In genomic region chr20:62710886-62711702, GRCh38 we compare ENCODE assay signal across 11 cellular contexts. TPM values are rescaled to one million over a fixed set of nuclear protein-coding genes. Genes with fewer than 3 reads are reported as not detected.
DNase-seq lines count a peak whose midpoint lies in the region; ATAC-seq, FAIRE-seq and TF ChIP-seq lines count a peak whose summit lies in the region.
"Had no signal": no experiment of that assay in that cellular context is flagged by ENCODE, and none has a peak within 500 bp of the region (broad histone marks: within the 10 kb centered on the region; RNA-seq: fewer than 3 reads in every experiment).

No MANE protein-coding gene starts in this region.

- H3K4me2 ChIP-seq in keratinocyte (ENCODE audit: control insufficient read depth, extremely low read depth, insufficient read depth, low read depth, low read length): peak overlapping the region; percentile 56

- no peak overlapping the region for H3K27ac ChIP-seq in CD4-positive, CD25-positive, alpha-beta regulatory T cell (ENCODE audit: insufficient read depth, low read length, poor library complexity, severe bottlenecking)
- H3K27ac ChIP-seq in keratinocyte (ENCODE audit: control insufficient read depth, insufficient read depth, low read length) (no peak overlapping the region), upper lobe of right lung (no peak overlapping the region)
- H3K27ac ChIP-seq: coronary artery had no signal

- no peaks in the 10 kb centered on the region for H4K20me1 ChIP-seq in keratinocyte (ENCODE audit: control insufficient read depth, extremely low read depth, insufficient read depth, low read length)

- peaks cover 29% of the 10 kb centered on the region for H3K27me3 Mint-ChIP-seq in CD4-positive, CD25-positive, alpha-beta regulatory T cell

- H3K9ac ChIP-seq in keratinocyte (ENCODE audit: control insufficient read depth, extremely low read depth, insufficient read depth, low read length): no peak overlapping the region

- H3K36me3 Mint-ChIP-seq in CD4-positive, CD25-positive, alpha-beta regulatory T cell: no peaks in the 10 kb centered on the region

- no peaks in the 10 kb centered on the region for H3K9me3 ChIP-seq in CD4-positive, CD25-positive, alpha-beta regulatory T cell (ENCODE audit: control insufficient read depth in 2 of 2, low read length in 2 of 2)
- H3K9me3 ChIP-seq in keratinocyte (ENCODE audit: control insufficient read depth, low read depth, low read length) (no peaks in the 10 kb centered on the region), upper lobe of right lung (no peaks in the 10 kb centered on the region)

- peaks cover 3% of the 10 kb centered on the region for H3K79me2 ChIP-seq in keratinocyte (ENCODE audit: control insufficient read depth, insufficient read depth, low read length)

- peak; percentile 59 to 82 for ATAC-seq in CD4-positive, CD25-positive, alpha-beta regulatory T cell (ENCODE audit: low read depth in 2 of 2)
- ATAC-seq in upper lobe of right lung: no peak
- no peak for ATAC-seq in GM18873 (IDR thresholded peaks at IDR 0.05; ENCODE audit: low FRiP score, unreplicated experiment)
- no peak for ATAC-seq in GM21619 (IDR thresholded peaks at IDR 0.05; ENCODE audit: unreplicated experiment)

- no peaks in the 10 kb centered on the region for H3K36me3 ChIP-seq in CD4-positive, CD25-positive, alpha-beta regulatory T cell (ENCODE audit: control insufficient read depth, insufficient read depth, low read length)
- H3K36me3 ChIP-seq in keratinocyte (ENCODE audit: control insufficient read depth in 2 of 2, extremely low read depth in 1 of 2, insufficient read depth in 2 of 2, low read length in 2 of 2) (no peaks in the 10 kb centered on the region), upper lobe of right lung (no peaks in the 10 kb centered on the region)

- H3K4me1 Mint-ChIP-seq in CD4-positive, CD25-positive, alpha-beta regulatory T cell: peaks cover 3 to 22% (median 12%) of the 10 kb centered on the region in 4 donors
- H3K4me1 Mint-ChIP-seq: nephron had no signal

- H3K4me3 ChIP-seq in CD4-positive, CD25-positive, alpha-beta regulatory T cell (ENCODE audit: low read depth, low read length): no peak overlapping the region
- H3K4me3 ChIP-seq in keratinocyte (ENCODE audit: control insufficient read depth in 2 of 3, extremely low read depth in 1 of 3, insufficient read depth in 2 of 3, low read depth in 1 of 3, low read length in 3 of 3): peak overlapping the region in 2 of 3 experiments; percentile 13 to 29
- no peak overlapping the region for H3K4me3 ChIP-seq in upper lobe of right lung
- H3K4me3 ChIP-seq: coronary artery had no signal

- H3K4me3 Mint-ChIP-seq in CD4-positive, CD25-positive, alpha-beta regulatory T cell: no peak overlapping the region
- H3K4me3 Mint-ChIP-seq: nephron had no signal

- H3K27me3 ChIP-seq in CD4-positive, CD25-positive, alpha-beta regulatory T cell (ENCODE audit: control insufficient read depth, insufficient read depth, low read length): no peaks in the 10 kb centered on the region
- H3K27me3 ChIP-seq in keratinocyte (ENCODE audit: control insufficient read depth, extremely low read depth, insufficient read depth, low read length): peaks cover 54% of the 10 kb centered on the region
- H3K27me3 ChIP-seq in upper lobe of right lung: peaks cover 72% of the 10 kb centered on the region

- no peak overlapping the region for H2AFZ ChIP-seq in keratinocyte (ENCODE audit: control insufficient read depth, low read length)

- DNase-seq in CD4-positive, CD25-positive, alpha-beta regulatory T cell: no peak
- DNase-seq in H4 (ENCODE audit: low spot score) (peak; percentile 53), SW480 (ENCODE audit: low spot score) (peak; percentile 94), keratinocyte (ENCODE audit: low read depth, low spot score) (no peak), upper lobe of right lung (no peak), NCI-H2081 (lab: John Stamatoyannopoulos, UW) (no peak)
- DNase-seq: NCI-H226 had no signal

- H3K9me1 ChIP-seq in keratinocyte (ENCODE audit: control insufficient read depth, extremely low read depth, insufficient read depth, low read length): no peaks in the 10 kb centered on the region

- dilution Hi-C loops in keratinocyte (cut with MboI; ENCODE audit: extremely low pct_ligation_motif_present, low sequenced_read_pairs): no loop called here

- no peak overlapping the region for H3K27ac Mint-ChIP-seq in CD4-positive, CD25-positive, alpha-beta regulatory T cell
- H3K27ac Mint-ChIP-seq: nephron had no signal

- peak; percentile 63 for FAIRE-seq in keratinocyte (lab: Jason Lieb, UNC)

- H3K4me1 ChIP-seq in CD4-positive, CD25-positive, alpha-beta regulatory T cell (ENCODE audit: control insufficient read depth, insufficient read depth, low read length, poor library complexity, severe bottlenecking): peaks cover 28% of the 10 kb centered on the region
- peaks cover 23% of the 10 kb centered on the region for H3K4me1 ChIP-seq in keratinocyte (ENCODE audit: control insufficient read depth, extremely low read depth, insufficient read depth, low read length)
- peaks cover 3% of the 10 kb centered on the region for H3K4me1 ChIP-seq in upper lobe of right lung

- TF ChIP-seq CTCF in keratinocyte (optimal IDR thresholded peaks at IDR 0.05 in 1 of 3, IDR thresholded peaks at IDR 0.05 in 1 of 3, conservative IDR thresholded peaks at IDR 0.05 in 1 of 3; ENCODE audit: extremely low read depth in 1 of 3, insufficient read depth in 2 of 3, low read length in 3 of 3) (no peak), upper lobe of right lung (IDR thresholded peaks at IDR 0.05) (no peak)

- intact Hi-C loops in upper lobe of right lung (cut with DNase I): no loop called here

- H3K9me3 Mint-ChIP-seq in CD4-positive, CD25-positive, alpha-beta regulatory T cell: peaks cover 0 to 2% (median 0%) of the 10 kb centered on the region in 7 donors

RNA-seq across cellular contexts. Expression of gene NTSR1, which starts 2.5 kb away (rescaled TPM):
- total RNA-seq in CD4-positive, CD25-positive, alpha-beta regulatory T cell: 0.37 TPM
- polyA plus RNA-seq in CD4-positive, CD25-positive, alpha-beta regulatory T cell: under 1 TPM in 1 of 4 donors, not detected in 3; 0.11 TPM
- not detected in 2 replicates for total RNA-seq in H4 (2014; rRNA removed; shearing (Covaris generic))
- polyA plus RNA-seq in keratinocyte: 0.24 to 1.4 TPM (median 0.55 TPM) in 3 replicates
- polyA plus RNA-seq in keratinocyte (2011; ENCODE audit: low read depth): 0.27 TPM
- 0.17 and 0.56 TPM in 2 replicates for polyA plus RNA-seq in keratinocyte (2011; cell fraction: cytosol; rRNA removed)
- polyA plus RNA-seq in keratinocyte (2011; cell fraction: nucleus; rRNA removed): 0.90 and 1.4 TPM in 2 replicates
- polyA plus RNA-seq in keratinocyte (2012; ENCODE audit: low replicate concordance): 0.72 and 2.1 TPM in 2 replicates
- polyA minus RNA-seq in keratinocyte: 0.40 to 2.7 TPM (median 0.83 TPM) in 3 replicates
- not detected for polyA minus RNA-seq in keratinocyte (2011; cell fraction: cytosol; rRNA and poly(A)+ RNA removed)
- 1.1 and 1.3 TPM in 2 replicates for polyA minus RNA-seq in keratinocyte (2011; cell fraction: nucleus; rRNA and poly(A)+ RNA removed)
- total RNA-seq in upper lobe of right lung: 0.09 TPM

Comparison
In these comparisons a context has a peak if more than half of its experiments do, and no peak if none do; other contexts are left out.
1. ATAC-seq: peak in CD4-positive, CD25-positive, alpha-beta regulatory T cell (2 of 2); none in upper lobe of right lung (single experiment), GM18873 (single experiment) and GM21619 (single experiment).
2. DNase-seq: peak in H4 (single experiment) and SW480 (single experiment); none in CD4-positive, CD25-positive, alpha-beta regulatory T cell (0 of 3), keratinocyte (single experiment), upper lobe of right lung (single experiment) and NCI-H2081 (0 of 2).
3. H3K4me3 ChIP-seq: peak in keratinocyte (2 of 3); none in CD4-positive, CD25-positive, alpha-beta regulatory T cell (single experiment) and upper lobe of right lung (single experiment).